In the genomic region with DNA sequence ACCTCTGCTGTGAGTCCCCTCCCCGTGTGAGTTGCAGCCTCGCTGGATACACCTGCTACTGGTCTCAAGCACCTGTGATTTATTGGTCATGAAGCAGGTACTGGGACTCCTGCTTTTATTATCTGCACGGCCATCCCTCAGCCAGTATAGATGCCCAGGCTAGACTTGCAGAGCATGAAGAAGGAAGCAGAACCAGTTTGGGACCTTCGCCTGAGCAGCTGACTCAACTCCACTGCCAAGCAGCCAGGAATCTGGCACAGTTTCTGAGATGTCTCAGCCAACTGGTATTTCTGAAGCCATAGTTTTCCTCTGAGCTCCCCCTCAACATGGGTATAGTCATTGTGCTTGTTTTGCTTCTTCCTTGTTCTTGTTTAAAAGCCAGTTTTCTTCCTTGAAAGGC, we compare ENCODE assay signal across 1 cellular context.
A peak's percentile ranks its signal among the peaks of the same experiment; 100 is the strongest.
TF ChIP-seq lines count a peak whose summit lies in the region.

No MANE protein-coding gene starts in this region.

TF ChIP-seq in HCT116, 20 proteins besides CTCF, POLR2A, EP300 and RAD21 (continued from another document):
- no peak for TF ChIP-seq CEBPB (IDR thresholded peaks at IDR 0.05; ENCODE audit: low read depth)
- TF ChIP-seq YY1 (IDR thresholded peaks at IDR 0.05; ENCODE audit: extremely low read depth, insufficient replicate concordance, low read depth, low read length), result no peak
- no peak for TF ChIP-seq POLR2AphosphoS5 (IDR thresholded peaks at IDR 0.05; ENCODE audit: low read depth, low read length)
- TF ChIP-seq SRF (IDR thresholded peaks at IDR 0.05; ENCODE audit: low read depth), result no peak
- peak; percentile 23; the same call in 1 of the 2 replicates for TF ChIP-seq JUND (IDR thresholded peaks at IDR 0.05)
- no peak for TF ChIP-seq EZH2phosphoT487 (IDR thresholded peaks at IDR 0.05; ENCODE audit: borderline replicate concordance)
- TF ChIP-seq, protein P1, sequence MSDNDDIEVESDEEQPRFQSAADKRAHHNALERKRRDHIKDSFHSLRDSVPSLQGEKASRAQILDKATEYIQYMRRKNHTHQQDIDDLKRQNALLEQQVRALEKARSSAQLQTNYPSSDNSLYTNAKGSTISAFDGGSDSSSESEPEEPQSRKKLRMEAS (IDR thresholded peaks at IDR 0.05), result 0 out of 2 replicates have a peak, but pooled peaks have one; percentile 13
- TF ChIP-seq, protein P2, sequence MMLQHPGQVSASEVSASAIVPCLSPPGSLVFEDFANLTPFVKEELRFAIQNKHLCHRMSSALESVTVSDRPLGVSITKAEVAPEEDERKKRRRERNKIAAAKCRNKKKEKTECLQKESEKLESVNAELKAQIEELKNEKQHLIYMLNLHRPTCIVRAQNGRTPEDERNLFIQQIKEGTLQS (IDR thresholded peaks at IDR 0.05), result no peak
- TF ChIP-seq EGR1 (IDR thresholded peaks at IDR 0.05; ENCODE audit: low read depth), result no peak
- TF ChIP-seq EZH2 (IDR thresholded peaks at IDR 0.05), result no peak
TF ChIP-seq in HCT116: peak in this region for 2.
